Comparison of ENCODE assay signal across 9 cellular contexts in the genomic region with DNA sequence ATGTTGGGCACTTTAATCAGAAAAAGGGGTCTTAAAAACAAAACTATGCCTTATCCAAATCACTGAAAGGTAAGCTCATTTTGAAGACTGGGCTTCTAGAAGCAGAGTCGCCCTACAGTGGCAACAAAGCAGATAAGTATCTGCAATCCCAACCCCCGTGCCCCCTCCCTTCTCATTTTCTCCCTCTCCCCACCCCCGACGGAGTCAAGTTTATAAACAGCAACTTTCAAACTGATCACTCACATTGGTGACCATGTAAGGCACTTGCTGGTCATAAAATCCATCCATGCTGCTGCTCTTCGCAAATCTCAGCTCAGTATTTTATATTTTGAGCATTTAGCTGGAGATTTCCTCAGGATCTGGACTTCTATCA. TPM values are rescaled to one million over a fixed set of nuclear protein-coding genes. Genes with fewer than 3 reads are reported as not detected.
DNase-seq lines count a peak whose midpoint lies in the region; ATAC-seq and TF ChIP-seq lines count a peak whose summit lies in the region.
"Had no signal": no experiment of that assay in that cellular context is flagged by ENCODE, and none has a peak within 500 bp of the region (broad histone marks: within the 10 kb centered on the region; RNA-seq: fewer than 3 reads in every experiment).

No MANE protein-coding gene starts in this region.

- peaks cover 2% of the 10 kb centered on the region; the same call in 1 of the 2 replicates for H3F3A ChIP-seq in GM23338 (replicated peaks; ENCODE audit: low read depth)

- no peaks in the 10 kb centered on the region for H3K9me2 ChIP-seq in GM23338 (ENCODE audit: insufficient read depth)

- peaks cover 10% of the 10 kb centered on the region; the same call in 2 of the 3 replicates for H3K36me3 Mint-ChIP-seq in GM23338 (ENCODE audit: low read depth)
- no peaks in the 10 kb centered on the region for H3K36me3 Mint-ChIP-seq in activated CD8-positive, alpha-beta memory T cell treated with anti-CD3 and anti-CD28 coated beads, Interleukin-2, amount 10 ng/mL, durations not matched to agents 7 days and 5 days
- H3K36me3 Mint-ChIP-seq: activated naive CD4-positive, alpha-beta T cell treated with anti-CD3 and anti-CD28 coated beads, Interleukin-2, amount 50 U/mL, for 24 hours had no signal

- peak overlapping the region; percentile 99 for H3K27ac ChIP-seq in GM23338 (ENCODE audit: low read depth)
- H3K27ac ChIP-seq in Panc1 (ENCODE audit: low read length), result 0 out of 2 replicates have a peak overlapping the region, but pooled peaks have one; percentile 11
- peak overlapping the region; percentile 97 for H3K27ac ChIP-seq in fibroblast of lung (ENCODE audit: insufficient read depth, low read length)

- H3K4me1 Mint-ChIP-seq in GM23338, result peaks cover 24% of the 10 kb centered on the region
- no peaks in the 10 kb centered on the region for H3K4me1 Mint-ChIP-seq in activated CD8-positive, alpha-beta memory T cell treated with anti-CD3 and anti-CD28 coated beads, Interleukin-2, amount 10 ng/mL, durations not matched to agents 7 days and 5 days
- H3K4me1 Mint-ChIP-seq: activated naive CD4-positive, alpha-beta T cell treated with anti-CD3 and anti-CD28 coated beads, Interleukin-2, amount 50 U/mL, for 24 hours had no signal

- H3K4me1 ChIP-seq in GM23338 (ENCODE audit: insufficient read depth) (peaks cover 42% of the 10 kb centered on the region), Panc1 (ENCODE audit: control insufficient read depth, insufficient read depth, low read length) (peaks cover 8% of the 10 kb centered on the region), fibroblast of lung (ENCODE audit: control insufficient read depth, extremely low read depth, insufficient read depth, low read length) (peaks cover 2% of the 10 kb centered on the region)

- in situ Hi-C loops in Panc1 (cut with HindIII; ENCODE audit: low pct_unique_long_range_greater_than_20kb, low sequenced_read_pairs), result no loop called here

- H2AFZ ChIP-seq in GM23338 (peak overlapping the region; percentile 19; the same call in 1 of the 2 replicates), fibroblast of lung (ENCODE audit: low read length) (peak overlapping the region; percentile 84)

- CTCF ChIA-PET in Panc1 (lab: Charles Lee), result interaction anchor here (0.6 to 0.9 kb wide), 4 partner anchors 34 to 568 kb away, joined by 5 to 14 read pairs (median 10); no protein-coding TSS in a partner anchor
- CTCF ChIA-PET in activated CD8-positive, alpha-beta memory T cell treated with anti-CD3 and anti-CD28 coated beads, Interleukin-2, amount 10 ng/mL, durations not matched to agents 7 days and 5 days (lab: Charles Lee), result interaction anchor here (2.5 kb wide), 1 partner anchor 11 kb away, joined by 7 read pairs; no protein-coding TSS in a partner anchor

- H3K4me2 ChIP-seq in GM23338, result peak overlapping the region; percentile 93
- peak overlapping the region; percentile 100 for H3K4me2 ChIP-seq in fibroblast of lung (ENCODE audit: extremely low read depth, insufficient read depth, low read length)

- DNase-seq in GM23338 (ENCODE audit: low spot score), result peak; percentile 69
- no peak for DNase-seq in Panc1 (ENCODE audit: low read depth, low spot score)
- DNase-seq in fibroblast of lung (ENCODE audit: low read depth in 2 of 2), result peak; percentile 44 to 64
- peak; percentile 41 for DNase-seq in renal cortical epithelial cell (ENCODE audit: low read depth)
- DNase-seq in NCI-H2029 treated with DMSO at 0.1 percent for 48 hours (lab: John Stamatoyannopoulos, UW), result no peak
- DNase-seq in activated CD8-positive, alpha-beta memory T cell treated with anti-CD3 and anti-CD28 coated beads, Interleukin-2, amount 10 ng/mL, durations not matched to agents 7 days and 5 days, result no peak

- ATAC-seq in GM23338, result peak; percentile 1; the same call in 1 of the 3 replicates
- ATAC-seq in Panc1, result no peak
- no peak for ATAC-seq in GM21619 (IDR thresholded peaks at IDR 0.05; ENCODE audit: unreplicated experiment)
- ATAC-seq in activated CD8-positive, alpha-beta memory T cell treated with anti-CD3 and anti-CD28 coated beads, Interleukin-2, amount 10 ng/mL, durations not matched to agents 7 days and 5 days, result no peak
- no peak for ATAC-seq in GM21576 (IDR thresholded peaks at IDR 0.05; ENCODE audit: unreplicated experiment)

- no TSS peak for BruUV-seq in Panc1 (replicated peaks; lab: Mats Ljungman, UMichigan)

- H4K20me1 ChIP-seq in GM23338 (replicated peaks; ENCODE audit: insufficient read depth) (no peaks in the 10 kb centered on the region), fibroblast of lung (ENCODE audit: control insufficient read depth, extremely low read depth, insufficient read depth, low read length) (no peaks in the 10 kb centered on the region)

- no peaks in the 10 kb centered on the region for H3K27me3 ChIP-seq in GM23338 (ENCODE audit: insufficient read depth)
- no peaks in the 10 kb centered on the region for H3K27me3 ChIP-seq in Panc1 (ENCODE audit: control insufficient read depth, insufficient read depth, low read length)
- no peaks in the 10 kb centered on the region for H3K27me3 ChIP-seq in fibroblast of lung (ENCODE audit: control insufficient read depth, insufficient read depth, low read length)

- no peaks in the 10 kb centered on the region for H3K9me3 ChIP-seq in Panc1 (ENCODE audit: control insufficient read depth, insufficient read depth, low read depth, low read length)
- no peaks in the 10 kb centered on the region for H3K9me3 ChIP-seq in fibroblast of lung (ENCODE audit: control insufficient read depth, insufficient read depth, low read depth, low read length)

- no peak overlapping the region for H3K27ac Mint-ChIP-seq in GM23338
- no peak overlapping the region for H3K27ac Mint-ChIP-seq in activated CD8-positive, alpha-beta memory T cell treated with anti-CD3 and anti-CD28 coated beads, Interleukin-2, amount 10 ng/mL, durations not matched to agents 7 days and 5 days
- H3K27ac Mint-ChIP-seq: activated naive CD4-positive, alpha-beta T cell treated with anti-CD3 and anti-CD28 coated beads, Interleukin-2, amount 50 U/mL, for 24 hours had no signal

- H3K4me3 ChIP-seq in GM23338, result peak overlapping the region; percentile 67
- H3K4me3 ChIP-seq in Panc1 (ENCODE audit: low read depth in 2 of 2, low read length in 2 of 2), result peak overlapping the region; percentile 66 to 88
- H3K4me3 ChIP-seq in fibroblast of lung (replicated peaks in 1 of 4; ENCODE audit: control extremely low read depth in 1 of 4, insufficient read depth in 1 of 4, low read depth in 3 of 4, low read length in 4 of 4), result peak overlapping the region; percentile 86 to 94 (median 89)

- H3K9me3 Mint-ChIP-seq in GM23338, result no peaks in the 10 kb centered on the region
- H3K9me3 Mint-ChIP-seq in activated CD8-positive, alpha-beta memory T cell treated with anti-CD3 and anti-CD28 coated beads, Interleukin-2, amount 10 ng/mL, durations not matched to agents 7 days and 5 days (ENCODE audit: low read depth), result no peaks in the 10 kb centered on the region
- H3K9me3 Mint-ChIP-seq: activated naive CD4-positive, alpha-beta T cell treated with anti-CD3 and anti-CD28 coated beads, Interleukin-2, amount 50 U/mL, for 24 hours had no signal

- POLR2A ChIA-PET in Panc1 (lab: Charles Lee), result no interaction called here

- intact Hi-C loops in Panc1 (cut with micrococcal nuclease; ENCODE audit: unreplicated experiment), result loop anchor here (10.0 kb wide), 1 partner anchor 704 kb away; no protein-coding TSS in a partner anchor

- no peak overlapping the region for H3K4me3 Mint-ChIP-seq in GM23338
- no peak overlapping the region for H3K4me3 Mint-ChIP-seq in activated CD8-positive, alpha-beta memory T cell treated with anti-CD3 and anti-CD28 coated beads, Interleukin-2, amount 10 ng/mL, durations not matched to agents 7 days and 5 days
- H3K4me3 Mint-ChIP-seq: activated naive CD4-positive, alpha-beta T cell treated with anti-CD3 and anti-CD28 coated beads, Interleukin-2, amount 50 U/mL, for 24 hours had no signal

- no peak; a peak in 1 of 4 replicates for TF ChIP-seq CTCF in GM23338 (conservative IDR thresholded peaks at IDR 0.05; ENCODE audit: low read depth in 2 of 2)
- no peak for TF ChIP-seq CTCF in Panc1 (IDR thresholded peaks at IDR 0.05)
- no peak for TF ChIP-seq CTCF in fibroblast of lung (conservative IDR thresholded peaks at IDR 0.05 in 1 of 2, IDR thresholded peaks at IDR 0.05 in 1 of 2; ENCODE audit: low read depth in 1 of 2, low read length in 2 of 2)

- H3K9ac ChIP-seq in fibroblast of lung (ENCODE audit: insufficient read depth, low read length), result peak overlapping the region; percentile 90

- peaks cover 36% of the 10 kb centered on the region for H3K79me2 ChIP-seq in GM23338 (replicated peaks; ENCODE audit: insufficient read depth)
- H3K79me2 ChIP-seq in fibroblast of lung (ENCODE audit: control insufficient read depth, insufficient read depth, low read length), result peaks cover 15% of the 10 kb centered on the region

- H3K36me3 ChIP-seq in GM23338 (ENCODE audit: insufficient read depth) (no peaks in the 10 kb centered on the region), Panc1 (ENCODE audit: control insufficient read depth, insufficient read depth, low read length) (no peaks in the 10 kb centered on the region), fibroblast of lung (ENCODE audit: control insufficient read depth, insufficient read depth, low read length) (no peaks in the 10 kb centered on the region)

- no peaks in the 10 kb centered on the region for H3K27me3 Mint-ChIP-seq in GM23338 (ENCODE audit: insufficient read depth, low read depth, poor library complexity)
- H3K27me3 Mint-ChIP-seq in activated CD8-positive, alpha-beta memory T cell treated with anti-CD3 and anti-CD28 coated beads, Interleukin-2, amount 10 ng/mL, durations not matched to agents 7 days and 5 days, result peaks cover 23% of the 10 kb centered on the region

TF ChIP-seq in GM23338, 12 proteins besides CTCF, POLR2A, EP300 and RAD21 (continues in another document):
- TF ChIP-seq POLR2AphosphoS5 (IDR thresholded peaks at IDR 0.05; ENCODE audit: low read depth), result 0 out of 2 replicates have a peak, but pooled peaks have one; percentile 26

RNA-seq across cellular contexts. Expression of gene ETV1, which starts 0.7 kb away (rescaled TPM):
- 53.5 and 61.9 TPM in 2 replicates for total RNA-seq in GM23338 (2014; rRNA removed; shearing (Covaris generic))
- polyA plus RNA-seq in GM23338 (2016; fragmentation: Nextera tagmentation; extraction: Ambion mirVana) (39.9 and 49.4 TPM in 2 replicates), fibroblast of lung (13.3 and 75.5 TPM in 2 replicates)
- total RNA-seq in Panc1 (2021; ENCODE audit: unreplicated experiment) (7.4 TPM), fibroblast of lung (12.8 and 26.4 TPM in 2 replicates), renal cortical epithelial cell (2.3 and 3.0 TPM in 2 replicates)
- 3.5 TPM for polyA plus RNA-seq in Panc1 (2012; ENCODE audit: insufficient read length)
- 7.7 and 34.4 TPM in 2 replicates for polyA plus RNA-seq in fibroblast of lung (2012)
- 2.6 and 81.5 TPM in 2 replicates for polyA minus RNA-seq in fibroblast of lung (ENCODE audit: low replicate concordance)
- 1 to 10 TPM in 1 of 2 experiments, under 1 TPM in 1; 0.61 to 1.9 TPM for total RNA-seq in activated CD8-positive, alpha-beta memory T cell treated with anti-CD3 and anti-CD28 coated beads, Interleukin-2, amount 10 ng/mL, durations not matched to agents 7 days and 5 days

Comparison
In these comparisons a context has a peak if more than half of its experiments do, and no peak if none do; other contexts are left out.
1. DNase-seq: peak in GM23338 (single experiment), fibroblast of lung (2 of 2) and renal cortical epithelial cell (single experiment); none in Panc1 (single experiment), NCI-H2029 treated with DMSO at 0.1 percent for 48 hours (single experiment) and activated CD8-positive, alpha-beta memory T cell treated with anti-CD3 and anti-CD28 coated beads, Interleukin-2, amount 10 ng/mL, durations not matched to agents 7 days and 5 days (single experiment).
2. H3K27ac ChIP-seq: peak in every context shown above with its lines; median percentile 99 in GM23338; 97 in fibroblast of lung; 11 in Panc1.
3. Peak in every context shown above with its lines, with median percentiles within 50 percentile points of each other: H3K4me3 ChIP-seq.